6 cellular contexts compared by ENCODE assay signal in genomic region chr13:58142952-58143351, GRCh38.
"Had no signal": no experiment of that assay in that cellular context is flagged by ENCODE, and none has a peak within 500 bp of the region (broad histone marks: within the 10 kb centered on the region; RNA-seq: fewer than 3 reads in every experiment).

No MANE protein-coding gene starts in this region.

- FAIRE-seq: HTR-8/SVneo had no signal

- DNase-seq: IMR-90, KBM-7, KG1 had no signal

- H3K4me2 ChIP-seq: KMS-11 had no signal

- H3K27ac ChIP-seq: HL-60, KMS-11 had no signal

- H3K9ac ChIP-seq: KMS-11 had no signal
